20 cellular contexts compared by ENCODE assay signal in genomic region chr15:29021901-29022300, GRCh38.
"Had no signal": no experiment of that assay in that cellular context is flagged by ENCODE, and none has a peak within 500 bp of the region (broad histone marks: within the 10 kb centered on the region; RNA-seq: fewer than 3 reads in every experiment).

No MANE protein-coding gene starts in this region.

- H3K27ac Mint-ChIP-seq: activated B cell treated with CpG ODN at 0.5 μM for 24 hours; activated CD8-positive, alpha-beta T cell treated with anti-CD3 and anti-CD28 coated beads for 36 hours; nephron; progenitor cell of endocrine pancreas had no signal

- H3K4me3 ChIP-seq: upper lobe of left lung had no signal

- DNase-seq: activated B cell treated with CpG ODN at 0.5 μM for 24 hours; activated CD4-positive, alpha-beta T cell treated with anti-CD3 and anti-CD28 coated beads for 48 hours; activated CD8-positive, alpha-beta T cell treated with anti-CD3 and anti-CD28 coated beads for 36 hours; activated effector memory CD4-positive, alpha-beta T cell treated with anti-CD3 and anti-CD28 coated beads, Interleukin-2, amount 50 U/mL, for 16 hours; activated T-cell treated with anti-CD3 and anti-CD28 coated beads, Interleukin-2, amount 50 U/mL, for 4 hours; amniotic stem cell; erythroblast; hypothalamus; mesenchymal stem cell; nucleus accumbens; right cardiac atrium; small intestine; stimulated activated CD4-positive, alpha-beta T cell treated with anti-CD3 and anti-CD28 coated beads, Interleukin-4, amount 100 ng/mL, for 24 hours; stimulated activated naive CD4-positive, alpha-beta T cell; T-helper 2 cell; upper lobe of left lung had no signal

- H3K4me1 Mint-ChIP-seq: activated B cell treated with CpG ODN at 0.5 μM for 24 hours, nephron had no signal

- ATAC-seq: activated CD8-positive, alpha-beta T cell treated with anti-CD3 and anti-CD28 coated beads for 36 hours; activated T-cell treated with anti-CD3 and anti-CD28 coated beads, Interleukin-2, amount 50 U/mL, for 4 hours; right cardiac atrium had no signal

- H3K4me3 Mint-ChIP-seq: activated B cell treated with CpG ODN at 0.5 μM for 24 hours; activated CD8-positive, alpha-beta T cell treated with anti-CD3 and anti-CD28 coated beads for 36 hours; activated naive CD8-positive, alpha-beta T cell; activated T-cell treated with anti-CD3 and anti-CD28 coated beads, Interleukin-2, amount 50 U/mL, for 4 hours; brain; nephron had no signal

- H3K9me3 Mint-ChIP-seq: activated B cell treated with CpG ODN at 0.5 μM for 24 hours; activated CD8-positive, alpha-beta T cell treated with anti-CD3 and anti-CD28 coated beads for 36 hours; activated T-cell treated with anti-CD3 and anti-CD28 coated beads, Interleukin-2, amount 50 U/mL, for 4 hours had no signal

- H3K27me3 Mint-ChIP-seq: activated B cell treated with CpG ODN at 0.5 μM for 24 hours; activated CD8-positive, alpha-beta T cell treated with anti-CD3 and anti-CD28 coated beads for 36 hours; activated naive CD8-positive, alpha-beta T cell; brain; progenitor cell of endocrine pancreas had no signal
